In the genomic region with DNA sequence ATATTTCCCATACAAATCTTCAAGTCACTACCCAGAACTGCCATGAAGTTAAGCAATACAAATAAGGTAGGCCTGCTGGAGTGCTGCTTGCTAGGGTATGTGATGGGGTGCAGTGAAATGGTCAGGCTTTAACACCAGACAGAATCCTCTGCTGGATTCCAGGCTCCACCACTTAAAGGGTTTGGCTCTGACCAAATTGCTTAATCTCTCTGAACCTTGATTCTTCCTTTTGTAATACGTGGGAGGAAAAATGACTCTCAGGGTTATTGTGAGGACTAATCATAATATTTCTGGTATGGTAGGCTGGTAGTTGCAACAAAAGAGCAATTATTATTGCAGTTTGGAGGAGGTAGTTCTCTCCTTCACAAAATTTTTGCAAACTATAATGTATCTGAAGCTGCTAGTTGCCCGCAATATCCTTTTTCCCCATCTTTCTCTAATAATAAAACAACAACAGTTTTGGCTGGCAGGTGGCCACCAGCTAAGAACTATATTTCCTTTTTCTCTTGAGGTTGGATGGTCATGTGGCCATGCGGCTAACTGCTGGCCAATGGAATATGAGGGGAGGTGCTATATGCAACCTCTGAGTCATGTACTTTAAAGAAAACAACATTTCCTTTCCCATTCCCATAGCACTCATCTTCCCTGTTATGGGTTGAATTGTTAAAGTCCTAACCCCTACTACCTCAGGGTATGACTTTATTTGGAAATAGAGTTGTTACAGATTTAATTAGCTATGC, we compare ENCODE assay signal across 25 cellular contexts. TPM values are rescaled to one million over a fixed set of nuclear protein-coding genes. Genes with fewer than 3 reads are reported as not detected.
DNase-seq lines count a peak whose midpoint lies in the region; ATAC-seq and TF ChIP-seq lines count a peak whose summit lies in the region.
"Had no signal": no experiment of that assay in that cellular context is flagged by ENCODE, and none has a peak within 500 bp of the region (broad histone marks: within the 10 kb centered on the region; RNA-seq: fewer than 3 reads in every experiment).

No MANE protein-coding gene starts in this region.

- no peaks in the 10 kb centered on the region for H3K9me2 ChIP-seq in MM.1S (replicated peaks; ENCODE audit: insufficient read depth, low read length)

- TF ChIP-seq CTCF in Calu3 (IDR thresholded peaks at IDR 0.05; ENCODE audit: unreplicated experiment) (no peak), fibroblast of pulmonary artery (IDR thresholded peaks at IDR 0.05; ENCODE audit: low read length, missing control alignments) (no peak), MM.1S (IDR thresholded peaks at IDR 0.05; ENCODE audit: low read length) (no peak)

- no peaks in the 10 kb centered on the region for H3K79me2 ChIP-seq in MM.1S (ENCODE audit: low read length)

- no peak overlapping the region for H3K4me3 ChIP-seq in MG63
- no peak overlapping the region for H3K4me3 ChIP-seq in fibroblast of pulmonary artery (replicated peaks; ENCODE audit: low read depth, low read length)
- H3K4me3 ChIP-seq in MM.1S (ENCODE audit: low read length), result no peak overlapping the region
- H3K4me3 ChIP-seq: dorsolateral prefrontal cortex, HAP-1, heart right ventricle, SJSA1, testis had no signal

- H3K9me3 Mint-ChIP-seq in Calu3 (ENCODE audit: low read depth, unreplicated experiment), result peaks cover 9% of the 10 kb centered on the region

- H3K4me1 Mint-ChIP-seq in Calu3 (ENCODE audit: low read depth, unreplicated experiment), result peaks cover 52% of the 10 kb centered on the region
- H3K4me1 Mint-ChIP-seq: activated naive CD8-positive, alpha-beta T cell treated with anti-CD3 and anti-CD28 coated beads for 36 hours had no signal

- peak overlapping the region; percentile 56 for H3K4me3 Mint-ChIP-seq in Calu3 (ENCODE audit: low read depth, unreplicated experiment)
- H3K4me3 Mint-ChIP-seq: activated naive CD8-positive, alpha-beta T cell treated with anti-CD3 and anti-CD28 coated beads for 36 hours; activated T-helper 1 cell treated with anti-CD3 and anti-CD28 coated beads, Interleukin-12 subunit alpha, Interleukin-12 subunit beta, Interleukin-2, Interleukin-4 antibody, amounts not matched to agents 30 ng/mL and 10 ng/mL and 1 ng/mL, durations not matched to agents 14 hours and 24 hours and 36 hours; T-helper 2 cell treated with Interferon-gamma antibody and Interleukin-4, amounts not matched to agents 5 μg/mL and 100 μg/mL, for 36 hours had no signal

- H3K27ac ChIP-seq in MM.1S (ENCODE audit: low read length), result no peak overlapping the region
- H3K27ac ChIP-seq: C4-2B, dorsolateral prefrontal cortex, heart right ventricle, neutrophil, SJSA1, testis had no signal

- ATAC-seq in GM21367 (IDR thresholded peaks at IDR 0.05; ENCODE audit: unreplicated experiment), result no peak
- ATAC-seq: heart right ventricle had no signal

- H3K36me3 Mint-ChIP-seq in Calu3 (ENCODE audit: insufficient read depth, unreplicated experiment), result peaks cover 12% of the 10 kb centered on the region

- intact Hi-C loops in Calu3 (cut with micrococcal nuclease; ENCODE audit: unreplicated experiment), result loop anchor here (2.0 kb wide), 1 partner anchor 53 kb away; no protein-coding TSS in a partner anchor

- no peaks in the 10 kb centered on the region for H3K27me3 Mint-ChIP-seq in Calu3 (ENCODE audit: unreplicated experiment)
- H3K27me3 Mint-ChIP-seq: activated naive CD8-positive, alpha-beta T cell treated with anti-CD3 and anti-CD28 coated beads for 36 hours had no signal

- peak overlapping the region; percentile 95 for H3K27ac Mint-ChIP-seq in Calu3 (ENCODE audit: unreplicated experiment)
- H3K27ac Mint-ChIP-seq: activated naive CD8-positive, alpha-beta T cell treated with anti-CD3 and anti-CD28 coated beads for 36 hours; activated T-helper 1 cell treated with anti-CD3 and anti-CD28 coated beads, Interleukin-12 subunit alpha, Interleukin-12 subunit beta, Interleukin-2, Interleukin-4 antibody, amounts not matched to agents 30 ng/mL and 10 ng/mL and 1 ng/mL, durations not matched to agents 14 hours and 24 hours and 36 hours; T-helper 2 cell treated with Interferon-gamma antibody and Interleukin-4, amounts not matched to agents 5 μg/mL and 100 μg/mL, for 36 hours had no signal

- H3K36me3 ChIP-seq in MG63, result no peaks in the 10 kb centered on the region
- no peaks in the 10 kb centered on the region for H3K36me3 ChIP-seq in MM.1S (replicated peaks; ENCODE audit: insufficient read depth, low read length)
- H3K36me3 ChIP-seq: HAP-1, heart right ventricle, neutrophil, SJSA1 had no signal

- CTCF ChIA-PET in Calu3 (lab: Charles Lee), result interaction anchor here (0.6 to 1.6 kb wide), 4 partner anchors 55 to 148 kb away, joined by 3 to 5 read pairs (median 4); partner anchors contain the start of gene HMGCS1

- no peaks in the 10 kb centered on the region for H4K20me1 ChIP-seq in MM.1S (ENCODE audit: insufficient read depth, low read length)

- H3K4me1 ChIP-seq in MM.1S (ENCODE audit: low read length), result no peaks in the 10 kb centered on the region
- H3K4me1 ChIP-seq: HAP-1, heart right ventricle, SJSA1, testis had no signal

- peak; percentile 46 for DNase-seq in Calu3
- peak; percentile 3 for DNase-seq in MG63
- DNase-seq in amniotic epithelial cell (ENCODE audit: low read depth), result peak; percentile 53
- peak; percentile 51 for DNase-seq in fibroblast of pulmonary artery (ENCODE audit: low read depth)
- no peak for DNase-seq in ureter (ENCODE audit: low spot score)
- DNase-seq in MM.1S, result no peak
- no peak for DNase-seq in HuH-7.5 (ENCODE audit: low spot score)
- DNase-seq: ACHN; activated CD4-positive, alpha-beta T cell treated with anti-CD3 and anti-CD28 coated beads for 1 hour; activated naive CD8-positive, alpha-beta T cell treated with anti-CD3 and anti-CD28 coated beads for 36 hours; dorsolateral prefrontal cortex; erythroblast; heart right ventricle; NCI-H1694; NCI-H2227 treated with DMSO at 0.1 percent for 48 hours; NCI-H82; retina; testis had no signal

- BruUV-seq in Calu3 (replicated peaks; lab: Mats Ljungman, UMichigan), result TSS peak; percentile 87

- H3K27me3 ChIP-seq in MG63, result no peaks in the 10 kb centered on the region
- no peaks in the 10 kb centered on the region for H3K27me3 ChIP-seq in MM.1S (replicated peaks; ENCODE audit: insufficient read depth, low read length)
- H3K27me3 ChIP-seq: dorsolateral prefrontal cortex, neutrophil, SJSA1, testis had no signal

- no peaks in the 10 kb centered on the region for H3F3A ChIP-seq in MM.1S (ENCODE audit: insufficient read depth, low read length)

- no peaks in the 10 kb centered on the region for H3K9me3 ChIP-seq in MG63
- no peaks in the 10 kb centered on the region for H3K9me3 ChIP-seq in MM.1S (replicated peaks; ENCODE audit: insufficient read depth, low read length)
- H3K9me3 ChIP-seq: HAP-1, neutrophil, SJSA1, testis had no signal

- no peak overlapping the region for H3K4me2 ChIP-seq in MM.1S (ENCODE audit: low read depth, low read length)

- H2AFZ ChIP-seq in MM.1S (ENCODE audit: low read length), result no peak overlapping the region

- no peak overlapping the region for H3K9ac ChIP-seq in MM.1S (ENCODE audit: low read length)

RNA-seq across cellular contexts. Expression of gene CCL28, which starts 44.1 kb away (rescaled TPM):
- total RNA-seq in Calu3 (2022) (9.9 and 12.2 TPM in 2 replicates), ureter (7.6 TPM)
- total RNA-seq in MG63 (2014; rRNA removed; shearing (Covaris generic); ENCODE audit: low replicate concordance), result 0.12 and 2.1 TPM in 2 replicates

RNA-seq across cellular contexts. Expression of gene HMGCS1, which starts 54.9 kb away (rescaled TPM):
- total RNA-seq in Calu3 (2022), result 249 and 263 TPM in 2 replicates
- total RNA-seq in MG63 (2014; rRNA removed; shearing (Covaris generic); ENCODE audit: low replicate concordance), result 19.5 and 22.1 TPM in 2 replicates
- 131 TPM for total RNA-seq in ureter

Comparison
In these comparisons a context has a peak if more than half of its experiments do, and no peak if none do; other contexts are left out.
1. DNase-seq: peak in Calu3 (single experiment), MG63 (single experiment), amniotic epithelial cell (single experiment) and fibroblast of pulmonary artery (single experiment); none in ureter (single experiment), MM.1S (single experiment) and HuH-7.5 (single experiment).